8 cellular contexts compared by ENCODE assay signal in the genomic region with DNA sequence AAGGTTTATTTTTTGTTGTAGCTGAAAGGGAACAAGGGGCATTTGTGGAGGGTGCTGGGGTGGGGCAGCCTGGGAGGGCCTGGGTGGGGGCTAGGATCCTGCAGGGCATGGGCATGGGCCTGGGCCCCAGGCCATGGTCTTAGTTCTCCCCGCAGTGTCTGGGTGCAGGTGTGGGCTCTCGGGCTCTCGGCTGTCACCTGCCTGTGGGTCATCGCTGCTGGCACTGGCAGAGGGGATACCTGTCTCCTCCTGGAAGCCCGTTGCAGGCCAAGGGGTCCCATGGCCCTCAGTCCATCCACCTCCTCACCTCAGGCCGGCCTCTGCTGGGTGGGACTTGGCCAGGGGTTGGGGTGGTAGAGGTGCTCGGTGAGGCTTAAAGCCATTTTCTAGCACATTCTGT. TPM values are rescaled to one million over a fixed set of nuclear protein-coding genes. Genes with fewer than 3 reads are reported as not detected.
"Had no signal": no experiment of that assay in that cellular context is flagged by ENCODE, and none has a peak within 500 bp of the region (broad histone marks: within the 10 kb centered on the region; RNA-seq: fewer than 3 reads in every experiment).

No MANE protein-coding gene starts in this region.

- H3K4me3 Mint-ChIP-seq: IgD-negative memory B cell had no signal

- ATAC-seq: HepG2, K562 had no signal

- H3K4me3 ChIP-seq: K562 had no signal

- DNase-seq: IMR-90, KBM-7, KG1 had no signal

- H3K27ac Mint-ChIP-seq: IgD-negative memory B cell had no signal

- H3K4me1 Mint-ChIP-seq: IgD-negative memory B cell had no signal

- H3K27ac ChIP-seq: HL-60 had no signal

- H3K27me3 Mint-ChIP-seq: IgD-negative memory B cell had no signal

- FAIRE-seq: HepG2, HTR-8/SVneo, K562 had no signal

- H3K9me3 Mint-ChIP-seq: IgD-negative memory B cell had no signal

RNA-seq across cellular contexts. Expression of a gene that starts 51.4 kb away (rescaled TPM):
- polyA plus RNA-seq: IgD-negative memory B cell had no signal

RNA-seq across cellular contexts. Expression of a gene that starts 58.5 kb away (rescaled TPM):
- polyA plus RNA-seq: IgD-negative memory B cell had no signal
